ENCODE assay signal across 21 cellular contexts in the genomic region with DNA sequence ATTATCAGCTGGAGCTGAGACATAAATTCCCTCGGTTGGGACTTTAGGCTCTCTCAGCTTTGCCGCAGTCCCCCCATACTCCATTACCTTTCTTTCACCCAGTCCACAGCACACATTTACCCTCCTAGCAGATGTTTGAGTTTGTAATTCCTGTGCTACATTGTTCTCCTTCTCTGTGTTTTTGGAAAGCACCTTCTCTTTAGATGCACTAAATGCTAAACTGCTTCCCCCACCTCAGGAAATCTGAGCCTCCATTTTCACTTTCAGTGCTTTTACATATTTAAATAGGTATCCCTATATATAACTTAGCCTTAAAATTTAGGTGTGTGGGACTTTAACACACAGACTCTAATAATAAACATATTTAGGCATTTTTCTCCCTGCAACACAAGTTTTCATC.
A peak's percentile ranks its signal among the peaks of the same experiment; 100 is the strongest.
DNase-seq lines count a peak whose midpoint lies in the region; ATAC-seq and TF ChIP-seq lines count a peak whose summit lies in the region.
"Had no signal": no experiment of that assay in that cellular context is flagged by ENCODE, and none has a peak within 500 bp of the region (broad histone marks: within the 10 kb centered on the region; RNA-seq: fewer than 3 reads in every experiment).

No MANE protein-coding gene starts in this region.

- H3K79me2 ChIP-seq in MM.1S (ENCODE audit: low read length), result no peaks in the 10 kb centered on the region
- no peaks in the 10 kb centered on the region for H3K79me2 ChIP-seq in neural progenitor cell (ENCODE audit: low read depth)

- 0 out of 2 replicates have a peak overlapping the region, but pooled peaks have one; percentile 4 for H3K4me2 ChIP-seq in MM.1S (ENCODE audit: low read depth, low read length)
- no peak overlapping the region for H3K4me2 ChIP-seq in neural progenitor cell

- peaks cover 24% of the 10 kb centered on the region for H3K4me1 Mint-ChIP-seq in neural progenitor cell
- H3K4me1 Mint-ChIP-seq: CD8-positive, alpha-beta memory T cell; IgD-negative memory B cell had no signal

- DNase-seq in Right ventricle myocardium superior, result no peak
- DNase-seq in heart right ventricle, result no peak
- peak; percentile 23 for DNase-seq in MM.1S
- DNase-seq in neural progenitor cell (ENCODE audit: low spot score), result no peak
- DNase-seq in NCI-H2227 treated with DMSO at 0.1 percent for 48 hours (lab: John Stamatoyannopoulos, UW), result no peak
- DNase-seq in MG63, result no peak
- DNase-seq: CD8-positive, alpha-beta memory T cell; GF-D8; H7; NCI-H146; NCI-H2107; NCI-H774; Peyer's patch; SHP77 had no signal

- H3K27me3 ChIP-seq in heart right ventricle (no peaks in the 10 kb centered on the region), MM.1S (replicated peaks; ENCODE audit: insufficient read depth, low read length) (no peaks in the 10 kb centered on the region), neural progenitor cell (no peaks in the 10 kb centered on the region), MG63 (no peaks in the 10 kb centered on the region; the same call in 1 of the 2 replicates)
- H3K27me3 ChIP-seq: BLaER1, Peyer's patch had no signal

- H3K9ac ChIP-seq in MM.1S (ENCODE audit: low read length) (no peak overlapping the region), neural progenitor cell (no peak overlapping the region)
- H3K9ac ChIP-seq: BLaER1 had no signal

- H3K36me3 ChIP-seq in heart right ventricle, result no peaks in the 10 kb centered on the region
- H3K36me3 ChIP-seq in MM.1S (replicated peaks; ENCODE audit: insufficient read depth, low read length), result no peaks in the 10 kb centered on the region
- H3K36me3 ChIP-seq in neural progenitor cell, result no peaks in the 10 kb centered on the region
- no peaks in the 10 kb centered on the region for H3K36me3 ChIP-seq in MG63
- H3K36me3 ChIP-seq: BLaER1, Peyer's patch had no signal

- no peak overlapping the region for H3K4me3 Mint-ChIP-seq in neural progenitor cell
- H3K4me3 Mint-ChIP-seq: CD8-positive, alpha-beta memory T cell; T-helper 1 cell treated with Interleukin-12 subunit alpha and Interleukin-12 subunit beta and Interleukin-4 antibody, amounts not matched to agents 30 μg/mL and 1 μg/mL, for 36 hours had no signal

- H3K4me3 ChIP-seq in heart right ventricle (no peak overlapping the region), MM.1S (ENCODE audit: low read length) (no peak overlapping the region), neural progenitor cell (no peak overlapping the region), MG63 (no peak overlapping the region)
- H3K4me3 ChIP-seq: BLaER1, Peyer's patch had no signal

- H3K36me3 Mint-ChIP-seq in neural progenitor cell, result no peaks in the 10 kb centered on the region
- H3K36me3 Mint-ChIP-seq: CD8-positive, alpha-beta memory T cell; IgD-negative memory B cell had no signal

- 34 to 53% methylated on average over 2 of the region's 2 CpGs for WGBS in heart right ventricle, 2 donors

- H3K9me3 Mint-ChIP-seq in neural progenitor cell, result no peaks in the 10 kb centered on the region

- TF ChIP-seq CTCF in heart right ventricle (IDR thresholded peaks at IDR 0.05) (no peak), MM.1S (IDR thresholded peaks at IDR 0.05; ENCODE audit: low read length) (no peak), neural progenitor cell (IDR thresholded peaks at IDR 0.05) (no peak)

- H3K4me1 ChIP-seq in heart right ventricle (peaks cover 0 to 27% (median 7%) of the 10 kb centered on the region in 9 donors), MM.1S (ENCODE audit: low read length) (no peaks in the 10 kb centered on the region), neural progenitor cell (peaks cover 8% of the 10 kb centered on the region)
- H3K4me1 ChIP-seq: Peyer's patch had no signal

- peak; percentile 31 for ATAC-seq in Right ventricle myocardium superior (ENCODE audit: poor library complexity)
- no peak for ATAC-seq in heart right ventricle
- ATAC-seq in HG02938 (IDR thresholded peaks at IDR 0.05; ENCODE audit: unreplicated experiment), result peak; percentile 54
- ATAC-seq in HG03457 (IDR thresholded peaks at IDR 0.05; ENCODE audit: unreplicated experiment), result no peak
- ATAC-seq: SK-N-SH treated with all-trans-retinoic acid at 6 μM for 48 hours had no signal

- H2AFZ ChIP-seq in MM.1S (ENCODE audit: low read length) (no peak overlapping the region), neural progenitor cell (replicated peaks) (peak overlapping the region; percentile 72)

- no peaks in the 10 kb centered on the region for H3K27me3 Mint-ChIP-seq in neural progenitor cell (ENCODE audit: insufficient read depth, low read depth)
- H3K27me3 Mint-ChIP-seq: CD8-positive, alpha-beta memory T cell; IgD-negative memory B cell had no signal

- no peaks in the 10 kb centered on the region for H3K9me2 ChIP-seq in MM.1S (replicated peaks; ENCODE audit: insufficient read depth, low read length)

- H3F3A ChIP-seq in MM.1S (ENCODE audit: insufficient read depth, low read length) (no peaks in the 10 kb centered on the region), neural progenitor cell (ENCODE audit: low read depth) (no peaks in the 10 kb centered on the region)

- no peaks in the 10 kb centered on the region for H4K20me1 ChIP-seq in MM.1S (ENCODE audit: insufficient read depth, low read length)
- no peaks in the 10 kb centered on the region for H4K20me1 ChIP-seq in neural progenitor cell (ENCODE audit: low read depth)
- H4K20me1 ChIP-seq: BLaER1 had no signal

- no peak overlapping the region for H3K27ac Mint-ChIP-seq in neural progenitor cell
- H3K27ac Mint-ChIP-seq: CD8-positive, alpha-beta memory T cell; T-helper 1 cell treated with Interleukin-12 subunit alpha and Interleukin-12 subunit beta and Interleukin-4 antibody, amounts not matched to agents 30 μg/mL and 1 μg/mL, for 36 hours had no signal

- intact Hi-C loops in Right ventricle myocardium superior (cut with DNase I), result no loop called here
- intact Hi-C loops in heart right ventricle (cut with DNase I), result no loop called here

- no peak overlapping the region for H3K27ac ChIP-seq in heart right ventricle
- no peak overlapping the region for H3K27ac ChIP-seq in MM.1S (ENCODE audit: low read length)
- no peak overlapping the region for H3K27ac ChIP-seq in neural progenitor cell
- H3K27ac ChIP-seq: 22Rv1, BLaER1, Peyer's patch had no signal

- H3K9me3 ChIP-seq in heart right ventricle (no peaks in the 10 kb centered on the region), MM.1S (replicated peaks; ENCODE audit: insufficient read depth, low read length) (no peaks in the 10 kb centered on the region), neural progenitor cell (ENCODE audit: low read depth) (no peaks in the 10 kb centered on the region), MG63 (no peaks in the 10 kb centered on the region)
- H3K9me3 ChIP-seq: BLaER1, Peyer's patch had no signal

Comparison
In these comparisons a context has a peak if more than half of its experiments do, and no peak if none do; other contexts are left out.
1. ATAC-seq: peak in Right ventricle myocardium superior (single experiment) and HG02938 (single experiment); none in heart right ventricle (0 of 8) and HG03457 (single experiment).